ENCODE assay signal across 1 cellular context in the genomic region with DNA sequence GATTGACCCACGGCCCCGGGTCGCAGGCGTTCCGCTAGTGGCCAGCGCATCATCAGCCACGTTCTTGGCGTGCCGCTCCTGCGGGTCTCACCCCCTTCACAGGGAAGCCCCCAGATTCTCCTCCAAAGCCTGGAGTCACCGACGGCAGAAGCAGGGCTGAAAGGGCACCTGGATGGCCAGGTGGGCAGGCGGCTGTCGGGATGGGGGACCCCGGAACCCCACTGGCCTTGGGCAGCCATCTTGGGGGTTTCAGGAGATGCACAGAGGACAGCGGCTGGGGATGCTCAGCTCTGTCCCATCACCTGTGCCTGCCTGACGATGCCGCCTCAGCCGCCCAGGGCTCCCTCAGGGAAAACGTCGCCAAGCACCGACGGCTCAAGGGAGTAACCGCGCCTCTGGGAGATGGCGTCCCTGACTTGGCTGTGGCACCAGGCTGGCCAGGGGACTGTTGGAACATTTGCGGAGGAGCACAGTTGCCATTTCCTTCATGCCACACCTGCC.
TF ChIP-seq lines count a peak whose summit lies in the region.

No MANE protein-coding gene starts in this region.

TF ChIP-seq in H1, 55 proteins besides CTCF, POLR2A, EP300 and RAD21:
- TF ChIP-seq GTF2F1 (IDR thresholded peaks at IDR 0.05; ENCODE audit: borderline replicate concordance, low read depth, low read length) (no peak), SIX5 (IDR thresholded peaks at IDR 0.05; ENCODE audit: low read depth, low read length) (no peak), ASH2L (IDR thresholded peaks at IDR 0.05; ENCODE audit: low read length) (no peak), PHF8 (conservative IDR thresholded peaks at IDR 0.05; ENCODE audit: low read depth, low read length) (no peak), CHD1 (IDR thresholded peaks at IDR 0.05; ENCODE audit: low read depth, low read length) (no peak), SP2 (IDR thresholded peaks at IDR 0.05; ENCODE audit: low read length) (no peak), NRF1 (IDR thresholded peaks at IDR 0.05; ENCODE audit: low read depth, low read length) (no peak), CHD2 (IDR thresholded peaks at IDR 0.05; ENCODE audit: low read length) (no peak), TCF12 (IDR thresholded peaks at IDR 0.05; ENCODE audit: low read depth, low read length) (no peak), RXRA (IDR thresholded peaks at IDR 0.05; ENCODE audit: insufficient read depth, low read depth, low read length) (no peak), CREB1 (IDR thresholded peaks at IDR 0.05) (no peak), POU5F1 (IDR thresholded peaks at IDR 0.05; ENCODE audit: low read depth, low read length) (no peak), POLR2AphosphoS5 (IDR thresholded peaks at IDR 0.05; ENCODE audit: low read depth, low read length) (no peak), TAF7 (optimal IDR thresholded peaks at IDR 0.05; ENCODE audit: borderline replicate concordance, low read depth, low read length) (no peak)
- TF ChIP-seq, protein P1, sequence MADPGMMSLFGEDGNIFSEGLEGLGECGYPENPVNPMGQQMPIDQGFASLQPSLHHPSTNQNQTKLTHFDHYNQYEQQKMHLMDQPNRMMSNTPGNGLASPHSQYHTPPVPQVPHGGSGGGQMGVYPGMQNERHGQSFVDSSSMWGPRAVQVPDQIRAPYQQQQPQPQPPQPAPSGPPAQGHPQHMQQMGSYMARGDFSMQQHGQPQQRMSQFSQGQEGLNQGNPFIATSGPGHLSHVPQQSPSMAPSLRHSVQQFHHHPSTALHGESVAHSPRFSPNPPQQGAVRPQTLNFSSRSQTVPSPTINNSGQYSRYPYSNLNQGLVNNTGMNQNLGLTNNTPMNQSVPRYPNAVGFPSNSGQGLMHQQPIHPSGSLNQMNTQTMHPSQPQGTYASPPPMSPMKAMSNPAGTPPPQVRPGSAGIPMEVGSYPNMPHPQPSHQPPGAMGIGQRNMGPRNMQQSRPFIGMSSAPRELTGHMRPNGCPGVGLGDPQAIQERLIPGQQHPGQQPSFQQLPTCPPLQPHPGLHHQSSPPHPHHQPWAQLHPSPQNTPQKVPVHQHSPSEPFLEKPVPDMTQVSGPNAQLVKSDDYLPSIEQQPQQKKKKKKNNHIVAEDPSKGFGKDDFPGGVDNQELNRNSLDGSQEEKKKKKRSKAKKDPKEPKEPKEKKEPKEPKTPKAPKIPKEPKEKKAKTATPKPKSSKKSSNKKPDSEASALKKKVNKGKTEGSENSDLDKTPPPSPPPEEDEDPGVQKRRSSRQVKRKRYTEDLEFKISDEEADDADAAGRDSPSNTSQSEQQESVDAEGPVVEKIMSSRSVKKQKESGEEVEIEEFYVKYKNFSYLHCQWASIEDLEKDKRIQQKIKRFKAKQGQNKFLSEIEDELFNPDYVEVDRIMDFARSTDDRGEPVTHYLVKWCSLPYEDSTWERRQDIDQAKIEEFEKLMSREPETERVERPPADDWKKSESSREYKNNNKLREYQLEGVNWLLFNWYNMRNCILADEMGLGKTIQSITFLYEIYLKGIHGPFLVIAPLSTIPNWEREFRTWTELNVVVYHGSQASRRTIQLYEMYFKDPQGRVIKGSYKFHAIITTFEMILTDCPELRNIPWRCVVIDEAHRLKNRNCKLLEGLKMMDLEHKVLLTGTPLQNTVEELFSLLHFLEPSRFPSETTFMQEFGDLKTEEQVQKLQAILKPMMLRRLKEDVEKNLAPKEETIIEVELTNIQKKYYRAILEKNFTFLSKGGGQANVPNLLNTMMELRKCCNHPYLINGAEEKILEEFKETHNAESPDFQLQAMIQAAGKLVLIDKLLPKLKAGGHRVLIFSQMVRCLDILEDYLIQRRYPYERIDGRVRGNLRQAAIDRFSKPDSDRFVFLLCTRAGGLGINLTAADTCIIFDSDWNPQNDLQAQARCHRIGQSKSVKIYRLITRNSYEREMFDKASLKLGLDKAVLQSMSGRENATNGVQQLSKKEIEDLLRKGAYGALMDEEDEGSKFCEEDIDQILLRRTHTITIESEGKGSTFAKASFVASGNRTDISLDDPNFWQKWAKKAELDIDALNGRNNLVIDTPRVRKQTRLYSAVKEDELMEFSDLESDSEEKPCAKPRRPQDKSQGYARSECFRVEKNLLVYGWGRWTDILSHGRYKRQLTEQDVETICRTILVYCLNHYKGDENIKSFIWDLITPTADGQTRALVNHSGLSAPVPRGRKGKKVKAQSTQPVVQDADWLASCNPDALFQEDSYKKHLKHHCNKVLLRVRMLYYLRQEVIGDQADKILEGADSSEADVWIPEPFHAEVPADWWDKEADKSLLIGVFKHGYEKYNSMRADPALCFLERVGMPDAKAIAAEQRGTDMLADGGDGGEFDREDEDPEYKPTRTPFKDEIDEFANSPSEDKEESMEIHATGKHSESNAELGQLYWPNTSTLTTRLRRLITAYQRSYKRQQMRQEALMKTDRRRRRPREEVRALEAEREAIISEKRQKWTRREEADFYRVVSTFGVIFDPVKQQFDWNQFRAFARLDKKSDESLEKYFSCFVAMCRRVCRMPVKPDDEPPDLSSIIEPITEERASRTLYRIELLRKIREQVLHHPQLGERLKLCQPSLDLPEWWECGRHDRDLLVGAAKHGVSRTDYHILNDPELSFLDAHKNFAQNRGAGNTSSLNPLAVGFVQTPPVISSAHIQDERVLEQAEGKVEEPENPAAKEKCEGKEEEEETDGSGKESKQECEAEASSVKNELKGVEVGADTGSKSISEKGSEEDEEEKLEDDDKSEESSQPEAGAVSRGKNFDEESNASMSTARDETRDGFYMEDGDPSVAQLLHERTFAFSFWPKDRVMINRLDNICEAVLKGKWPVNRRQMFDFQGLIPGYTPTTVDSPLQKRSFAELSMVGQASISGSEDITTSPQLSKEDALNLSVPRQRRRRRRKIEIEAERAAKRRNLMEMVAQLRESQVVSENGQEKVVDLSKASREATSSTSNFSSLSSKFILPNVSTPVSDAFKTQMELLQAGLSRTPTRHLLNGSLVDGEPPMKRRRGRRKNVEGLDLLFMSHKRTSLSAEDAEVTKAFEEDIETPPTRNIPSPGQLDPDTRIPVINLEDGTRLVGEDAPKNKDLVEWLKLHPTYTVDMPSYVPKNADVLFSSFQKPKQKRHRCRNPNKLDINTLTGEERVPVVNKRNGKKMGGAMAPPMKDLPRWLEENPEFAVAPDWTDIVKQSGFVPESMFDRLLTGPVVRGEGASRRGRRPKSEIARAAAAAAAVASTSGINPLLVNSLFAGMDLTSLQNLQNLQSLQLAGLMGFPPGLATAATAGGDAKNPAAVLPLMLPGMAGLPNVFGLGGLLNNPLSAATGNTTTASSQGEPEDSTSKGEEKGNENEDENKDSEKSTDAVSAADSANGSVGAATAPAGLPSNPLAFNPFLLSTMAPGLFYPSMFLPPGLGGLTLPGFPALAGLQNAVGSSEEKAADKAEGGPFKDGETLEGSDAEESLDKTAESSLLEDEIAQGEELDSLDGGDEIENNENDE (IDR thresholded peaks at IDR 0.05; ENCODE audit: insufficient replicate concordance, low read length): no peak
